Comparison of ENCODE assay signal across 11 cellular contexts in the genomic region with DNA sequence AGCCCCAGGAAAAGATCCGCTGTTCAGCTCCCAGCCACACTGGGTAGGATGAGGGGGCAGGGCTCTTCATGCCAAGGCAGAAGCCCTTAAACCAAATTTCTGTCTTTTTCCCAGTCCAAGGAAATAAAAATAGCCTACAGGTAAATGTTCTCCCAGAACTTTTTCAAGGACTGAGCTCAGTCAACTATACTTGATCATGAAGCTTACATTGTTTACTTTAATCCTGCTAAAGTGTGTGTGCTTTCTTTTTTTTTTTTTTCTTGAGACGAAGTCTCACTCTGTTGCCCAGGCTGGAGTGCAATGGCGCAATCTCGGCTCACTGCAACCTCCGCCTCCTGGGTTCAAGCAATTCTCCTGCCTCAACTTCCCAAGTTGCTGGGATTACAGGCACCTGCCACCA. TPM values are rescaled to one million over a fixed set of nuclear protein-coding genes. Genes with fewer than 3 reads are reported as not detected.
"Had no signal": no experiment of that assay in that cellular context is flagged by ENCODE, and none has a peak within 500 bp of the region (broad histone marks: within the 10 kb centered on the region; RNA-seq: fewer than 3 reads in every experiment).

No MANE protein-coding gene starts in this region.

- H3K4me1 ChIP-seq: HAP-1 had no signal

- H3K4me3 ChIP-seq: GM23248, HAP-1 had no signal

- DNase-seq: GM23248, GOT3, H7, HFFc6 had no signal

- H3K27ac ChIP-seq: GM23248, HL-60 had no signal

- H3K36me3 ChIP-seq: HAP-1 had no signal

- H3K9me3 ChIP-seq: HAP-1 had no signal

- ATAC-seq: HCT116, HepG2 had no signal

RNA-seq across cellular contexts. Expression of a gene that starts 17.9 kb away (rescaled TPM):
- total RNA-seq: GM23248, H4, HepG2, HFFc6, HT1080 had no signal
- polyA plus RNA-seq: HepG2, IgD-negative memory B cell had no signal
